Comparison of ENCODE assay signal across 19 cellular contexts in the genomic region with DNA sequence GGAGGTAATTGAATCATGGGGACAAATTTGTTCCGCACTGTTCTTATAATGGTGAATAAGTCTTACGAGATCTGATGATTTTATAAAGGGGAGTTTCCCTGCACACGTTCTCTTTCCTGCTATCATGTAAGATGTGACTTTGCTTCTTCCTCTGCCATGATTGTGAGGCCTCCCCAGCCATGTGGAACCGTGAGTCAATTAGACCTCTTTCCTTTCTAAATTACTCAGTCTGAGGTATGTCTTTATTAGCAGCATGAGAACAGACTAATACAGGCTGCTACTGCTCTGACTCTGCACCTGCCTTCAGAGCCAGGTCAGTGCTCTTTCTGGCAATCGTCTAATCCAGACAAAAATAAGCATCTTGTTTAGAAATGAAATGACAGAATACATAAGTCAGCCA.
DNase-seq lines count a peak whose midpoint lies in the region; ATAC-seq lines count a peak whose summit lies in the region.
"Had no signal": no experiment of that assay in that cellular context is flagged by ENCODE, and none has a peak within 500 bp of the region (broad histone marks: within the 10 kb centered on the region; RNA-seq: fewer than 3 reads in every experiment).

No MANE protein-coding gene starts in this region.

- H3K9me3 Mint-ChIP-seq in activated T-cell treated with anti-CD3 and anti-CD28 coated beads, Interleukin-2, amount 50 U/mL, for 72 hours, result peaks cover 6 to 13% of the 10 kb centered on the region in 2 donors

- no peaks in the 10 kb centered on the region for H3K36me3 Mint-ChIP-seq in activated T-cell treated with anti-CD3 and anti-CD28 coated beads, Interleukin-2, amount 50 U/mL, for 72 hours (ENCODE audit: insufficient read depth in 2 of 2)
- H3K36me3 Mint-ChIP-seq: activated CD4-positive, alpha-beta memory T cell treated with anti-CD3 and anti-CD28 coated beads for 36 hours had no signal

- H3K27me3 Mint-ChIP-seq in activated T-cell treated with anti-CD3 and anti-CD28 coated beads, Interleukin-2, amount 50 U/mL, for 72 hours (ENCODE audit: low read depth), result no peaks in the 10 kb centered on the region
- H3K27me3 Mint-ChIP-seq: activated CD4-positive, alpha-beta memory T cell treated with anti-CD3 and anti-CD28 coated beads for 36 hours had no signal

- H3K4me3 Mint-ChIP-seq in activated T-cell treated with anti-CD3 and anti-CD28 coated beads, Interleukin-2, amount 50 U/mL, for 72 hours, result no peak overlapping the region
- H3K4me3 Mint-ChIP-seq: activated CD4-positive, alpha-beta memory T cell treated with anti-CD3 and anti-CD28 coated beads for 36 hours had no signal

- no peaks in the 10 kb centered on the region for H3K4me1 Mint-ChIP-seq in activated T-cell treated with anti-CD3 and anti-CD28 coated beads, Interleukin-2, amount 50 U/mL, for 72 hours (ENCODE audit: low read depth)

- DNase-seq in ELR (ENCODE audit: low read depth) (peak; percentile 11), substantia nigra (lab: John Stamatoyannopoulos, UW) (no peak), activated gamma-delta T cell treated with Interleukin-2 at 50 U/mL for 16 hours (no peak)
- DNase-seq in activated T-cell treated with anti-CD3 and anti-CD28 coated beads, Interleukin-2, amount 50 U/mL, for 72 hours, result no peak
- DNase-seq: activated CD4-positive, alpha-beta memory T cell treated with anti-CD3 and anti-CD28 coated beads for 36 hours; activated T-cell treated with anti-CD3 and anti-CD28 coated beads, Interleukin-2, amount 50 U/mL, for 48 hours; DMS53; heart right ventricle; islet precursor cell; Kasumi-1; NCI-H82; stomach; uterus had no signal

- ATAC-seq in GM19351 (IDR thresholded peaks at IDR 0.05; ENCODE audit: unreplicated experiment), result peak; percentile 68
- peak; percentile 79 for ATAC-seq in HG02798 (IDR thresholded peaks at IDR 0.05; ENCODE audit: poor library complexity, unreplicated experiment)
- ATAC-seq in HG03521 (IDR thresholded peaks at IDR 0.05; ENCODE audit: unreplicated experiment), result peak; percentile 51
- no peak for ATAC-seq in GM21529 (IDR thresholded peaks at IDR 0.05; ENCODE audit: unreplicated experiment)
- ATAC-seq in activated T-cell treated with anti-CD3 and anti-CD28 coated beads, Interleukin-2, amount 50 U/mL, for 72 hours (replicated peaks in 1 of 2), result no peak
- ATAC-seq: heart right ventricle had no signal

- H3K27ac ChIP-seq in substantia nigra (ENCODE audit: low read depth, low read length, poor library complexity, severe bottlenecking), result no peak overlapping the region
- H3K27ac ChIP-seq: C4-2B, cardiac muscle cell, heart right ventricle, stomach, uterus had no signal

- no peak overlapping the region for H3K27ac Mint-ChIP-seq in activated T-cell treated with anti-CD3 and anti-CD28 coated beads, Interleukin-2, amount 50 U/mL, for 72 hours
- H3K27ac Mint-ChIP-seq: activated CD4-positive, alpha-beta memory T cell treated with anti-CD3 and anti-CD28 coated beads for 36 hours had no signal

Comparison
In these comparisons a context has a peak if more than half of its experiments do, and no peak if none do; other contexts are left out.
1. ATAC-seq: peak in GM19351 (single experiment), HG02798 (single experiment) and HG03521 (single experiment); none in GM21529 (single experiment) and activated T-cell treated with anti-CD3 and anti-CD28 coated beads, Interleukin-2, amount 50 U/mL, for 72 hours (0 of 2).